16 cellular contexts compared by ENCODE assay signal in genomic region chr6:44409207-44409796, GRCh38.
DNase-seq lines count a peak whose midpoint lies in the region; ATAC-seq and TF ChIP-seq lines count a peak whose summit lies in the region.
"Had no signal": no experiment of that assay in that cellular context is flagged by ENCODE, and none has a peak within 500 bp of the region (broad histone marks: within the 10 kb centered on the region; RNA-seq: fewer than 3 reads in every experiment).

No MANE protein-coding gene starts in this region.

- peak overlapping the region; percentile 92 for H3K27ac ChIP-seq in SK-N-MC
- H3K27ac ChIP-seq: BLaER1, SJCRH30 had no signal

- H3K9me3 ChIP-seq in SK-N-MC (ENCODE audit: low read depth, low read length) = no peaks in the 10 kb centered on the region
- H3K9me3 ChIP-seq: SJCRH30 had no signal

- no peak for ATAC-seq in effector memory CD8-positive, alpha-beta T cell (replicated peaks)
- ATAC-seq in GM18870 (IDR thresholded peaks at IDR 0.05; ENCODE audit: unreplicated experiment) = no peak

- peaks cover 94% of the 10 kb centered on the region for H3K36me3 ChIP-seq in SK-N-MC (ENCODE audit: insufficient read depth, low read length)

- peak overlapping the region; percentile 14 for H3K27ac Mint-ChIP-seq in activated naive CD4-positive, alpha-beta T cell treated with anti-CD3 and anti-CD28 coated beads, Interleukin-2, amount 50 U/mL, for 24 hours
- peak overlapping the region; percentile 27 to 52 for H3K27ac Mint-ChIP-seq in effector memory CD8-positive, alpha-beta T cell

- peaks cover 47% of the 10 kb centered on the region for H3K36me3 Mint-ChIP-seq in activated naive CD4-positive, alpha-beta T cell treated with anti-CD3 and anti-CD28 coated beads, Interleukin-2, amount 50 U/mL, for 24 hours
- H3K36me3 Mint-ChIP-seq in effector memory CD8-positive, alpha-beta T cell (ENCODE audit: insufficient read depth) = peaks cover 91% of the 10 kb centered on the region

- H3K27me3 Mint-ChIP-seq in activated naive CD4-positive, alpha-beta T cell treated with anti-CD3 and anti-CD28 coated beads, Interleukin-2, amount 50 U/mL, for 24 hours = no peaks in the 10 kb centered on the region
- no peaks in the 10 kb centered on the region for H3K27me3 Mint-ChIP-seq in effector memory CD8-positive, alpha-beta T cell
- H3K27me3 Mint-ChIP-seq: CD4-positive, alpha-beta memory T cell; IgD-negative memory B cell had no signal

- H3K9me3 Mint-ChIP-seq in activated naive CD4-positive, alpha-beta T cell treated with anti-CD3 and anti-CD28 coated beads, Interleukin-2, amount 50 U/mL, for 24 hours = no peaks in the 10 kb centered on the region
- H3K9me3 Mint-ChIP-seq in effector memory CD8-positive, alpha-beta T cell = no peaks in the 10 kb centered on the region
- H3K9me3 Mint-ChIP-seq: IgD-negative memory B cell had no signal

- H3K4me3 Mint-ChIP-seq in activated naive CD4-positive, alpha-beta T cell treated with anti-CD3 and anti-CD28 coated beads, Interleukin-2, amount 50 U/mL, for 24 hours = no peak overlapping the region
- H3K4me3 Mint-ChIP-seq in effector memory CD8-positive, alpha-beta T cell = peak overlapping the region in 1 of 2 donors; percentile 13

- H3K4me1 Mint-ChIP-seq in activated naive CD4-positive, alpha-beta T cell treated with anti-CD3 and anti-CD28 coated beads, Interleukin-2, amount 50 U/mL, for 24 hours = peaks cover 43% of the 10 kb centered on the region
- peaks cover 14 to 47% of the 10 kb centered on the region in 2 donors for H3K4me1 Mint-ChIP-seq in effector memory CD8-positive, alpha-beta T cell (ENCODE audit: low read depth in 2 of 2)

- POLR2A ChIA-PET in GM10248 (lab: Yijun Ruan, JAX) = no interaction called here

- H3K4me3 ChIP-seq in SK-N-MC = no peak overlapping the region
- H3K4me3 ChIP-seq: BLaER1, SJCRH30 had no signal

- DNase-seq in activated naive CD4-positive, alpha-beta T cell (lab: John Stamatoyannopoulos, UW) = no peak
- no peak for DNase-seq in SK-N-MC (ENCODE audit: low read depth, low spot score)
- DNase-seq in effector memory CD8-positive, alpha-beta T cell = no peak
- DNase-seq in NCI-H1105 treated with DMSO at 0.1 percent for 48 hours (lab: John Stamatoyannopoulos, UW) = no peak
- no peak for DNase-seq in GM10248 (ENCODE audit: extremely low spot score)
- DNase-seq: CD4-positive, alpha-beta memory T cell; DMS153; NCI-H1105; NCI-H1694; NCI-H446; NCI-H526; SJCRH30 had no signal

- no peak for TF ChIP-seq CTCF in GM10248 (IDR thresholded peaks at IDR 0.05; ENCODE audit: control extremely low read depth, extremely low read depth, low read depth, missing control alignments)

- no peak overlapping the region for H3K9ac ChIP-seq in SK-N-MC (ENCODE audit: insufficient read length)
- H3K9ac ChIP-seq: BLaER1 had no signal

- CTCF ChIA-PET in GM10248 (lab: Yijun Ruan, JAX) = interaction anchor here (0.8 to 5.6 kb wide), 5 partner anchors 12 to 66 kb away, joined by 3 to 34 read pairs (median 3); no protein-coding TSS in a partner anchor
